Comparison of ENCODE assay signal across 8 cellular contexts in the genomic region with DNA sequence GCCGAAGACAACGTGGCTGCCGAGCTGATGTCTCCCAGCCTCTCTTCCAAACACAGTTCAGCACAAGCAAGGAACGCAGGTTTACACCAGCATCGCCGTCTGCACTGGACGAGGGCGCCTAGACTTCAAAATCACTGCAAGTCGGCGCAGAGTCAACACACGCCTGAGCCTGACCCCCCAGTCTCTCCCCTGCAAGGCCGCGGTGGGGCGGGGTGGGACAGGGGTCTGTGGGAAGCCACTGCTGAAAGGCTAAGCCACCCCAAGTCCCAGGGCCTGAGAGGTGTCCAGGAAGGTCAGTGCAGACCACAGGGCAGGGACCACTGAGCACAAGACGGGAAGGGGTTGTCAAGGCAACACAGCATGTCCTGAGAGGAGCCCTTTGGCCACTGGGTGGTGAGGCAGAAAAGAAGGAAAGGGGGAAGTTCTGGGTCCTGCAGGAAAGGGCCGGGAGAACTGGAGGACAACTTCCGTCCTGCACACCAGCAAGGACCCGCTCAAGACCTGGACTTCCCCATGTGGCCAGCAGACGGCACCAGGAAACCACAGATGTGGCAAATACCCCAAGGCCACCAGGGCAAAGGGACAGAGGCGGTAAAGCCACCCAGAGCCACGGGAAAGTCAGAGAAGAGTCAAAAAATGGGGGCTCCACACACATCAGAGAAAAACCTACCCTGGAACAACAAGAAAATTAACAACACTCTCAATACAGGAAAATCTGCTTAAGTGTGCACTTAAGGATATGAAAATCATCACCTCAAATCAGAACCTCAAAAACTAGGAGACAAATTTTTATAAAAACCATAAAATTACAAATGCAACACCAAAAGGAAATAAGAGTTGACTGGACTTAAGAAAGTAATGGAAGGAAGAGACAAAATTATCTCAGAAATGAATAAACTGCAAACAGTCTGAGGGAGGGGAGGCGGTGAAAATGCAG.
A peak's percentile ranks its signal among the peaks of the same experiment; 100 is the strongest.
DNase-seq lines count a peak whose midpoint lies in the region; ATAC-seq and TF ChIP-seq lines count a peak whose summit lies in the region.

No MANE protein-coding gene starts in this region.

- H3K27me3 ChIP-seq in right atrium auricular region (no peaks in the 10 kb centered on the region), RWPE2 (ENCODE audit: insufficient read depth, poor library complexity, severe bottlenecking) (no peaks in the 10 kb centered on the region), vagina (no peaks in the 10 kb centered on the region)
- no peaks in the 10 kb centered on the region for H3K27me3 ChIP-seq in CD4-positive, alpha-beta T cell (ENCODE audit: control insufficient read depth, insufficient read depth, low read length)

- peaks cover 19% of the 10 kb centered on the region for H3K4me1 Mint-ChIP-seq in stimulated activated memory B cell treated with anti-CD40 and anti-IgM and Interleukin-4, amounts not matched to agents 10 μg/mL and 1 μg/mL and 100 μg/mL, for 72 hours
- peaks cover 22% of the 10 kb centered on the region for H3K4me1 Mint-ChIP-seq in CD4-positive, alpha-beta T cell (ENCODE audit: low read depth)

- H3K4me1 ChIP-seq in right atrium auricular region (no peaks in the 10 kb centered on the region), RWPE2 (ENCODE audit: insufficient read depth, poor library complexity, severe bottlenecking) (no peaks in the 10 kb centered on the region), vagina (no peaks in the 10 kb centered on the region)

- H3K9me3 ChIP-seq in right atrium auricular region (no peaks in the 10 kb centered on the region), RWPE2 (ENCODE audit: severe bottlenecking) (no peaks in the 10 kb centered on the region), vagina (no peaks in the 10 kb centered on the region)
- H3K9me3 ChIP-seq in CD4-positive, alpha-beta T cell (ENCODE audit: control insufficient read depth, low read length) = no peaks in the 10 kb centered on the region

- H3K27ac Mint-ChIP-seq in stimulated activated memory B cell treated with anti-CD40 and anti-IgM and Interleukin-4, amounts not matched to agents 10 μg/mL and 1 μg/mL and 100 μg/mL, for 72 hours = peak overlapping the region; percentile 51
- no peak overlapping the region for H3K27ac Mint-ChIP-seq in CD4-positive, alpha-beta T cell

- H3K4me3 ChIP-seq in right atrium auricular region (no peak overlapping the region), RWPE2 (ENCODE audit: severe bottlenecking) (no peak overlapping the region), foreskin fibroblast (ENCODE audit: low read depth in 1 of 2, low read length in 2 of 2) (no peak overlapping the region), vagina (no peak overlapping the region)

- no peaks in the 10 kb centered on the region for H3K27me3 Mint-ChIP-seq in stimulated activated memory B cell treated with anti-CD40 and anti-IgM and Interleukin-4, amounts not matched to agents 10 μg/mL and 1 μg/mL and 100 μg/mL, for 72 hours
- H3K27me3 Mint-ChIP-seq in CD4-positive, alpha-beta T cell = no peaks in the 10 kb centered on the region

- DNase-seq in Right ventricle myocardium inferior (ENCODE audit: missing footprints) (no peak), right atrium auricular region (ENCODE audit: low spot score) (no peak), RWPE2 (ENCODE audit: low spot score) (peak; percentile 84), foreskin fibroblast (peak; percentile 36 to 55), vagina (ENCODE audit: extremely low spot score in 2 of 2) (no peak)
- DNase-seq in stimulated activated CD4-positive, alpha-beta T cell treated with anti-CD3 and anti-CD28 coated beads, Interleukin-4, amount 100 ng/mL, for 1 hour = no peak
- DNase-seq in CD4-positive, alpha-beta T cell = no peak

- no peak for TF ChIP-seq POLR2A in vagina (IDR thresholded peaks at IDR 0.05)

- no peak overlapping the region for H3K4me3 Mint-ChIP-seq in stimulated activated memory B cell treated with anti-CD40 and anti-IgM and Interleukin-4, amounts not matched to agents 10 μg/mL and 1 μg/mL and 100 μg/mL, for 72 hours
- no peak overlapping the region for H3K4me3 Mint-ChIP-seq in CD4-positive, alpha-beta T cell

- TF ChIP-seq CTCF in right atrium auricular region (IDR thresholded peaks at IDR 0.05) (peak in 1 of 2 donors; percentile 69), RWPE2 (IDR thresholded peaks at IDR 0.05; ENCODE audit: poor library complexity, severe bottlenecking) (peak; percentile 93), foreskin fibroblast (IDR thresholded peaks at IDR 0.05; ENCODE audit: low read depth, low read length) (peak; percentile 33), vagina (IDR thresholded peaks at IDR 0.05) (peak in 1 of 3 experiments; percentile 21)
- TF ChIP-seq CTCF in CD4-positive, alpha-beta T cell (IDR thresholded peaks at IDR 0.05) = no peak

- H3K36me3 ChIP-seq in right atrium auricular region (peaks cover 13% of the 10 kb centered on the region), RWPE2 (ENCODE audit: low read depth) (peaks cover 9% of the 10 kb centered on the region), vagina (peaks cover 0 to 8% of the 10 kb centered on the region in 2 donors)

- peak; percentile 77 for ATAC-seq in Right ventricle myocardium inferior
- ATAC-seq in RWPE2 (ENCODE audit: low read depth) = peak; percentile 37
- ATAC-seq in stimulated activated memory B cell treated with anti-CD40 and anti-IgM and Interleukin-4, amounts not matched to agents 10 μg/mL and 1 μg/mL and 100 μg/mL, for 72 hours = no peak
- ATAC-seq in CD4-positive, alpha-beta T cell (ENCODE audit: poor library complexity) = no peak

- H3K27ac ChIP-seq in right atrium auricular region = no peak overlapping the region
- H3K27ac ChIP-seq in RWPE2 (ENCODE audit: poor library complexity, severe bottlenecking) = no peak overlapping the region
- H3K27ac ChIP-seq in vagina = no peak overlapping the region
- H3K27ac ChIP-seq in CD4-positive, alpha-beta T cell (ENCODE audit: low read depth, low read length) = no peak overlapping the region

- peaks cover 65% of the 10 kb centered on the region for H3K36me3 Mint-ChIP-seq in stimulated activated memory B cell treated with anti-CD40 and anti-IgM and Interleukin-4, amounts not matched to agents 10 μg/mL and 1 μg/mL and 100 μg/mL, for 72 hours
- H3K36me3 Mint-ChIP-seq in CD4-positive, alpha-beta T cell (ENCODE audit: low read depth) = peaks cover 46% of the 10 kb centered on the region

- H3K9me3 Mint-ChIP-seq in stimulated activated memory B cell treated with anti-CD40 and anti-IgM and Interleukin-4, amounts not matched to agents 10 μg/mL and 1 μg/mL and 100 μg/mL, for 72 hours = peaks cover 3% of the 10 kb centered on the region
- peaks cover 3% of the 10 kb centered on the region for H3K9me3 Mint-ChIP-seq in CD4-positive, alpha-beta T cell

- POLR2A ChIA-PET in CD4-positive, alpha-beta T cell (lab: Charles Lee) = no interaction called here

- intact Hi-C loops in Right ventricle myocardium inferior (cut with DNase I) (no loop called here), vagina (cut with DNase I) (no loop called here)
- intact Hi-C loops in CD4-positive, alpha-beta T cell (cut with DNase I, micrococcal nuclease) = no loop called here

- CTCF ChIA-PET in CD4-positive, alpha-beta T cell (lab: Charles Lee) = no interaction called here

Comparison
In these comparisons a context has a peak if more than half of its experiments do, and no peak if none do; other contexts are left out.
1. ATAC-seq: peak in Right ventricle myocardium inferior (single experiment) and RWPE2 (single experiment); none in stimulated activated memory B cell treated with anti-CD40 and anti-IgM and Interleukin-4, amounts not matched to agents 10 μg/mL and 1 μg/mL and 100 μg/mL, for 72 hours (single experiment) and CD4-positive, alpha-beta T cell (single experiment).
2. DNase-seq: peak in RWPE2 (single experiment) and foreskin fibroblast (2 of 2); none in Right ventricle myocardium inferior (single experiment), right atrium auricular region (single experiment), vagina (0 of 2), stimulated activated CD4-positive, alpha-beta T cell treated with anti-CD3 and anti-CD28 coated beads, Interleukin-4, amount 100 ng/mL, for 1 hour (single experiment) and CD4-positive, alpha-beta T cell (0 of 10).